19 cellular contexts compared by ENCODE assay signal in genomic region chr6:137638926-137639706, GRCh38.
A peak's percentile ranks its signal among the peaks of the same experiment; 100 is the strongest.
DNase-seq lines count a peak whose midpoint lies in the region; ATAC-seq, FAIRE-seq and TF ChIP-seq lines count a peak whose summit lies in the region.
"Had no signal": no experiment of that assay in that cellular context is flagged by ENCODE, and none has a peak within 500 bp of the region (broad histone marks: within the 10 kb centered on the region; RNA-seq: fewer than 3 reads in every experiment).

No MANE protein-coding gene starts in this region.

- in situ Hi-C loops in GM13977 (cut with MboI; ENCODE audit: low pct_unique_long_range_greater_than_20kb, low sequenced_read_pairs, unreplicated experiment): loop anchor here (25.0 kb wide), 3 partner anchors 327 to 677 kb away; no protein-coding TSS in a partner anchor
- in situ Hi-C loops in GM12878 (cut with MboI): no loop called here

- 0% methylated on average over 3 of the region's 3 CpGs for WGBS in GM12878 (ENCODE audit: insufficient coverage, insufficient replicate concordance, low lambda C conversion rate, missing lambda C conversion rate)

- H4K20me1 ChIP-seq in MM.1S (ENCODE audit: insufficient read depth, low read length) (no peaks in the 10 kb centered on the region), GM12878 (ENCODE audit: control insufficient read depth, insufficient read depth) (no peaks in the 10 kb centered on the region)

- POLR2A ChIA-PET in GM12878 (lab: Charles Lee): interaction anchor here (1.0 to 1.4 kb wide), 4 partner anchors 10 to 477 kb away, joined by 3 to 5 read pairs (median 4); no protein-coding TSS in a partner anchor

- RAD21 ChIA-PET in GM12878 (lab: Charles Lee; ENCODE audit: unreplicated experiment): interaction anchor here (0.7 to 2.6 kb wide), 14 partner anchors 9 to 562 kb away, joined by 3 to 15 read pairs (median 4); no protein-coding TSS in a partner anchor

- SMC1A ChIA-PET in GM12878 (lab: Charles Lee; ENCODE audit: uncharacterized antibody, unreplicated experiment): interaction anchor here (0.6 to 2.7 kb wide), 22 partner anchors 10 to 666 kb away, joined by 3 to 20 read pairs (median 4); no protein-coding TSS in a partner anchor

- no peak for FAIRE-seq in GM12878 (lab: Jason Lieb, UNC)
- FAIRE-seq: endometrium, K562, keratinocyte had no signal

- H3K9me3 ChIP-seq in MM.1S (replicated peaks; ENCODE audit: insufficient read depth, low read length): no peaks in the 10 kb centered on the region
- no peaks in the 10 kb centered on the region; the same call in 1 of the 3 replicates for H3K9me3 ChIP-seq in GM12878 (replicated peaks; ENCODE audit: control insufficient read depth, insufficient read depth, low read length)
- H3K9me3 ChIP-seq: mucosa of descending colon, testis had no signal

- TF ChIP-seq RAD21 in GM12878 (IDR thresholded peaks at IDR 0.05; ENCODE audit: insufficient read depth, low read depth, low read length): peak; percentile 45; the same call in 1 of the 2 replicates

- no peaks in the 10 kb centered on the region for H3K36me3 ChIP-seq in MM.1S (replicated peaks; ENCODE audit: insufficient read depth, low read length)
- no peaks in the 10 kb centered on the region for H3K36me3 ChIP-seq in GM12878 (ENCODE audit: control insufficient read depth in 2 of 2, insufficient read depth in 2 of 2, low read length in 1 of 2)

- peak overlapping the region; percentile 37 for H3K4me2 ChIP-seq in MM.1S (ENCODE audit: low read depth, low read length)
- peak overlapping the region; percentile 26; the same call in 1 of the 2 replicates for H3K4me2 ChIP-seq in GM12878 (ENCODE audit: control insufficient read depth, insufficient read depth)

- TF ChIP-seq CTCF in AG09309 (IDR thresholded peaks at IDR 0.05; ENCODE audit: control insufficient read depth, insufficient read depth, low read depth, low read length, missing control alignments) (no peak), GM13977 (IDR thresholded peaks at IDR 0.05; ENCODE audit: extremely low read depth, insufficient read depth, missing control alignments) (peak; percentile 31), MM.1S (IDR thresholded peaks at IDR 0.05; ENCODE audit: low read length) (no peak), GM12878 (IDR thresholded peaks at IDR 0.05 in 2 of 3, conservative IDR thresholded peaks at IDR 0.05 in 1 of 3; ENCODE audit: control insufficient read depth in 2 of 3, extremely low read depth in 1 of 3, insufficient read depth in 1 of 3, low read depth in 3 of 3, low read length in 3 of 3) (peak in 1 of 3 experiments; percentile 9; a peak in 1 of 6 replicates)

- CTCF ChIA-PET in GM12878 (lab: Yijun Ruan, JAX): interaction anchor here (0.7 to 4.1 kb wide), 17 partner anchors 12 to 671 kb away, joined by 3 to 25 read pairs (median 4); no protein-coding TSS in a partner anchor

- H2AFZ ChIP-seq in MM.1S (ENCODE audit: low read length) (0 out of 2 replicates have a peak overlapping the region, but pooled peaks have one; percentile 20), GM12878 (ENCODE audit: control insufficient read depth, low read depth, low read length) (peak overlapping the region; percentile 45)

- DNase-seq in AG09309 (ENCODE audit: low read depth): peak; percentile 32
- peak; percentile 32 for DNase-seq in GM13977 (ENCODE audit: low spot score)
- peak; percentile 26 for DNase-seq in MM.1S
- no peak for DNase-seq in GM12878 (ENCODE audit: low read depth, low spot score)
- no peak for DNase-seq in NCI-H128 (lab: John Stamatoyannopoulos, UW; ENCODE audit: unreplicated experiment)
- no peak for DNase-seq in OCI-M1 (lab: John Stamatoyannopoulos, UW)
- no peak for DNase-seq in NCI-H1930 (lab: John Stamatoyannopoulos, UW)
- DNase-seq: activated naive CD4-positive, alpha-beta T cell treated with anti-CD3 and anti-CD28 coated beads, Interleukin-2, amount 10 ng/mL, durations not matched to agents 7 days and 5 days; DMS 273 treated with DMSO at 0.1 percent for 48 hours; GOT3; mucosa of descending colon; NCI-H146; NCI-H510A treated with DMSO at 0.1 percent for 48 hours; occipital lobe; testis had no signal

- ATAC-seq in GM12878 (peak; percentile 56), HG03442 (IDR thresholded peaks at IDR 0.05; ENCODE audit: unreplicated experiment) (no peak)
- ATAC-seq: K562, mucosa of descending colon had no signal

- intact Hi-C loops in GM12878 (cut with micrococcal nuclease; ENCODE audit: unreplicated experiment): no loop called here

- no peak overlapping the region for H3K27ac ChIP-seq in MM.1S (ENCODE audit: low read length)
- peak overlapping the region; percentile 16; the same call in 1 of the 2 replicates for H3K27ac ChIP-seq in GM12878 (ENCODE audit: control insufficient read depth, insufficient read depth)
- H3K27ac ChIP-seq: testis had no signal

- no peaks in the 10 kb centered on the region for H3K79me2 ChIP-seq in MM.1S (ENCODE audit: low read length)
- H3K79me2 ChIP-seq in GM12878 (ENCODE audit: control insufficient read depth, insufficient read depth, low read length): no peaks in the 10 kb centered on the region

- H3K27me3 ChIP-seq in MM.1S (replicated peaks; ENCODE audit: insufficient read depth, low read length) (no peaks in the 10 kb centered on the region), GM12878 (replicated peaks in 1 of 2; ENCODE audit: control insufficient read depth in 2 of 2, insufficient read depth in 2 of 2, low read length in 1 of 2) (no peaks in the 10 kb centered on the region)
- H3K27me3 ChIP-seq: testis had no signal

- no peak for TF ChIP-seq POLR2A in GM12878 (IDR thresholded peaks at IDR 0.05; ENCODE audit: low read depth, low read length)

- H3K4me1 ChIP-seq in MM.1S (ENCODE audit: low read length) (peaks cover 33% of the 10 kb centered on the region), GM12878 (ENCODE audit: control insufficient read depth, insufficient read depth, low read length) (peaks cover 35% of the 10 kb centered on the region)
- H3K4me1 ChIP-seq: testis had no signal

- no peaks in the 10 kb centered on the region for H3K9me2 ChIP-seq in MM.1S (replicated peaks; ENCODE audit: insufficient read depth, low read length)

- H3K4me3 ChIP-seq in AG09309 (ENCODE audit: control insufficient read depth, low read depth, low read length) (no peak overlapping the region), MM.1S (ENCODE audit: low read length) (no peak overlapping the region), GM12878 (peak overlapping the region; percentile 1; the same call in 1 of the 2 replicates)
- H3K4me3 ChIP-seq: K562, mucosa of descending colon, testis had no signal

- 0 out of 2 replicates have a peak, but pooled peaks cover 8% of the 10 kb centered on the region for H3F3A ChIP-seq in MM.1S (ENCODE audit: insufficient read depth, low read length)

- H3K9ac ChIP-seq in MM.1S (ENCODE audit: low read length): no peak overlapping the region
- H3K9ac ChIP-seq in GM12878 (ENCODE audit: control insufficient read depth, insufficient read depth, low read length): no peak overlapping the region

- no peak for TF ChIP-seq EP300 in GM12878 (IDR thresholded peaks at IDR 0.05; ENCODE audit: borderline replicate concordance in 1 of 2, control insufficient read depth in 1 of 2, low read depth in 2 of 2, low read length in 2 of 2)

- no TSS peak for BruUV-seq in GM12878 (replicated peaks; lab: Mats Ljungman, UMichigan)

TF ChIP-seq in GM12878, 131 proteins besides CTCF, POLR2A, EP300 and RAD21 (continues in another document):
- TF ChIP-seq GABPA (IDR thresholded peaks at IDR 0.05; ENCODE audit: low read depth): no peak
- no peak for TF ChIP-seq WRNIP1 (IDR thresholded peaks at IDR 0.05; ENCODE audit: borderline replicate concordance, low read depth, low read length)
- no peak for TF ChIP-seq ZNF24 (IDR thresholded peaks at IDR 0.05)
- no peak for TF ChIP-seq NR2F1 (conservative IDR thresholded peaks at IDR 0.05)
- TF ChIP-seq NFIC (IDR thresholded peaks at IDR 0.05; ENCODE audit: low read depth, low read length): peak; percentile 83
- TF ChIP-seq IKZF1 (conservative IDR thresholded peaks at IDR 0.05): 0 out of 2 replicates have a peak, but pooled peaks have one; percentile 23
- no peak for TF ChIP-seq NR2C2 (IDR thresholded peaks at IDR 0.05; ENCODE audit: borderline replicate concordance, control insufficient read depth, insufficient read length, low read depth)
- no peak for TF ChIP-seq STAT3 (IDR thresholded peaks at IDR 0.05; ENCODE audit: low read depth, low read length)
- 0 out of 2 replicates have a peak, but pooled peaks have one; percentile 49 for TF ChIP-seq ZBED1 (IDR thresholded peaks at IDR 0.05; ENCODE audit: borderline replicate concordance)
- no peak for TF ChIP-seq USF2 (IDR thresholded peaks at IDR 0.05; ENCODE audit: borderline replicate concordance, low read depth, low read length)
- no peak for TF ChIP-seq CREM (IDR thresholded peaks at IDR 0.05; ENCODE audit: low read depth)
- 0 out of 2 replicates have a peak, but pooled peaks have one; percentile 54 for TF ChIP-seq FOXM1 (IDR thresholded peaks at IDR 0.05; ENCODE audit: low read depth, low read length)
- TF ChIP-seq CREB1 (IDR thresholded peaks at IDR 0.05; ENCODE audit: low read depth): 0 out of 2 replicates have a peak, but pooled peaks have one; percentile 6
- TF ChIP-seq MLLT1 (IDR thresholded peaks at IDR 0.05): no peak
- TF ChIP-seq FOS (IDR thresholded peaks at IDR 0.05; ENCODE audit: borderline replicate concordance, extremely low read depth, insufficient read length): no peak
- TF ChIP-seq ZNF217 (IDR thresholded peaks at IDR 0.05): no peak
- TF ChIP-seq RUNX3 (IDR thresholded peaks at IDR 0.05; ENCODE audit: low read length): peak; percentile 92
- no peak for TF ChIP-seq POLR2AphosphoS5 (IDR thresholded peaks at IDR 0.05; ENCODE audit: low read length)

Comparison
In these comparisons a context has a peak if more than half of its experiments do, and no peak if none do; other contexts are left out.
1. DNase-seq: peak in AG09309 (single experiment), GM13977 (single experiment) and MM.1S (single experiment); none in GM12878 (single experiment), NCI-H128 (single experiment), OCI-M1 (single experiment) and NCI-H1930 (0 of 2).